1 cellular context compared by ENCODE assay signal in genomic region chr7:49763791-49764190, GRCh38.
TF ChIP-seq lines count a peak whose summit lies in the region.

No MANE protein-coding gene starts in this region.

TF ChIP-seq in GM23338, 12 proteins besides CTCF, POLR2A, EP300 and RAD21 (continued from another document):
- TF ChIP-seq ETS1 (IDR thresholded peaks at IDR 0.05), result no peak
- no peak for TF ChIP-seq REST (IDR thresholded peaks at IDR 0.05; ENCODE audit: unreplicated experiment)
- TF ChIP-seq NANOG (IDR thresholded peaks at IDR 0.05; ENCODE audit: borderline replicate concordance), result no peak
